ENCODE assay signal across 31 cellular contexts in the genomic region with DNA sequence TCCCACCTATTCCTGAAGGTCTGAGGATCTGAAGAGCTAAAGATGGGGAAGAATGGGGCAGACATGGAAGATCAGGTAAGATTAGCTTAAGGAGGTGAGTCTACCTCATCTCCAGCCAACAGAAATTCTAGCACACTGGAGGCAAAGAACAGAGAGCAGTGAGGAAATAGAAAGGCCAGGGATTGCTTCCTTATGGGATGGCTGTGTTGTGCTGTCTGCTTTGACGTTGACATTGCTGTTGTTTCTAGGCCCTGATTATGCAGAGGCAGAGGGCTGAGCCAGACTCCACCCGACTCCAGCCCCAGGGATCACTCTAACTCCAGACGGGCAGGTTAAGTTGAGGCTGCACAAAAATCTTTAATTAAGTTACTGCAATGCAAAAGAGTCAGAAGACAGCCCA.
"Had no signal": no experiment of that assay in that cellular context is flagged by ENCODE, and none has a peak within 500 bp of the region (broad histone marks: within the 10 kb centered on the region; RNA-seq: fewer than 3 reads in every experiment).

No MANE protein-coding gene starts in this region.

- H3K4me3 ChIP-seq: adrenal gland, body of pancreas, colonic mucosa, dorsolateral prefrontal cortex had no signal

- H3K36me3 ChIP-seq: adrenal gland, colonic mucosa, WERI-Rb-1 had no signal

- H3K4me1 Mint-ChIP-seq: activated B cell treated with CpG ODN at 0.5 μM for 24 hours; activated naive CD4-positive, alpha-beta T cell treated with anti-CD3 and anti-CD28 coated beads, Interleukin-2, amount 50 U/mL, for 24 hours; activated naive CD8-positive, alpha-beta T cell treated with anti-CD3 and anti-CD28 coated beads for 36 hours; activated naive CD8-positive, alpha-beta T cell treated with anti-CD3 and anti-CD28 coated beads, Interleukin-2, amount 50 U/mL, for 24 hours; endodermal cell; T-helper 17 cell had no signal

- H3K9me3 ChIP-seq: adrenal gland, body of pancreas, colonic mucosa had no signal

- H3K27me3 Mint-ChIP-seq: activated B cell treated with CpG ODN at 0.5 μM for 24 hours; activated CD8-positive, alpha-beta T cell treated with anti-CD3 and anti-CD28 coated beads for 36 hours; activated naive CD4-positive, alpha-beta T cell treated with anti-CD3 and anti-CD28 coated beads, Interleukin-2, amount 50 U/mL, for 24 hours; activated naive CD8-positive, alpha-beta T cell treated with anti-CD3 and anti-CD28 coated beads for 36 hours; activated naive CD8-positive, alpha-beta T cell treated with anti-CD3 and anti-CD28 coated beads, Interleukin-2, amount 50 U/mL, for 24 hours; T-helper 17 cell had no signal

- H3K9me3 Mint-ChIP-seq: activated naive CD4-positive, alpha-beta T cell treated with anti-CD3 and anti-CD28 coated beads, Interleukin-2, amount 50 U/mL, for 24 hours had no signal

- H3K4me1 ChIP-seq: adrenal gland, body of pancreas, colonic mucosa had no signal

- H3K27ac ChIP-seq: colonic mucosa, WERI-Rb-1 had no signal

- ATAC-seq: activated CD4-positive, CD25-positive, alpha-beta regulatory T cell treated with anti-CD3 and anti-CD28 coated beads, Interleukin-2, amount 50 U/mL, for 24 hours; activated CD8-positive, alpha-beta T cell treated with anti-CD3 and anti-CD28 coated beads for 36 hours; activated naive CD8-positive, alpha-beta T cell treated with anti-CD3 and anti-CD28 coated beads, Interleukin-2, amount 50 U/mL, for 24 hours; activated T-cell treated with anti-CD3 and anti-CD28 coated beads, Interleukin-2, amount 50 U/mL, for 4 hours; body of pancreas; esophagus mucosa; T-helper 17 cell had no signal

- H3K4me3 Mint-ChIP-seq: activated B cell treated with CpG ODN at 0.5 μM for 24 hours; activated CD8-positive, alpha-beta T cell treated with anti-CD3 and anti-CD28 coated beads for 36 hours; activated naive CD4-positive, alpha-beta T cell treated with anti-CD3 and anti-CD28 coated beads for 36 hours; activated naive CD4-positive, alpha-beta T cell treated with anti-CD3 and anti-CD28 coated beads, Interleukin-2, amount 50 U/mL, for 24 hours; activated naive CD8-positive, alpha-beta T cell treated with anti-CD3 and anti-CD28 coated beads for 36 hours; activated naive CD8-positive, alpha-beta T cell treated with anti-CD3 and anti-CD28 coated beads, Interleukin-2, amount 50 U/mL, for 24 hours; activated T-cell treated with anti-CD3 and anti-CD28 coated beads, Interleukin-2, amount 50 U/mL, for 4 hours; endodermal cell; T-helper 17 cell; T-helper 2 cell treated with Interferon-gamma antibody and Interleukin-4, amounts not matched to agents 5 μg/mL and 100 μg/mL, for 36 hours had no signal

- DNase-seq: activated B cell treated with CpG ODN at 0.5 μM for 24 hours; activated CD4-positive, alpha-beta T cell treated with anti-CD3 and anti-CD28 coated beads for 48 hours; activated CD4-positive, alpha-beta T cell treated with anti-CD3 and anti-CD28 coated beads, Interleukin-2, amount 50 U/mL, for 1 hour; activated CD4-positive, alpha-beta T cell treated with anti-CD3 and anti-CD28 coated beads, Interleukin-2, amount 50 U/mL, for 48 hours; activated CD8-positive, alpha-beta memory T cell treated with anti-CD3 and anti-CD28 coated beads for 24 hours; activated CD8-positive, alpha-beta T cell treated with anti-CD3 and anti-CD28 coated beads for 36 hours; activated effector memory CD4-positive, alpha-beta T cell treated with anti-CD3 and anti-CD28 coated beads, Interleukin-2, amount 50 U/mL, for 16 hours; activated naive CD4-positive, alpha-beta T cell treated with anti-CD3 and anti-CD28 coated beads for 36 hours; activated naive CD8-positive, alpha-beta T cell treated with anti-CD3 and anti-CD28 coated beads for 36 hours; activated naive CD8-positive, alpha-beta T cell treated with anti-CD3 and anti-CD28 coated beads, Interleukin-2, amount 50 U/mL, for 24 hours; activated T-cell treated with anti-CD3 and anti-CD28 coated beads, Interleukin-2, amount 50 U/mL, for 4 hours; amygdala; aorta; body of pancreas; central memory CD4-positive, alpha-beta T cell; cerebellar nuclear complex; colonic mucosa; dorsolateral prefrontal cortex; effector memory CD4-positive, alpha-beta T cell; endodermal cell; foreskin fibroblast; T-helper 1 cell; T-helper 17 cell; T1000; WERI-Rb-1 had no signal

- H3K27me3 ChIP-seq: adrenal gland, body of pancreas, colonic mucosa, dorsolateral prefrontal cortex had no signal

- H3K27ac Mint-ChIP-seq: activated B cell treated with CpG ODN at 0.5 μM for 24 hours; activated CD8-positive, alpha-beta T cell treated with anti-CD3 and anti-CD28 coated beads for 36 hours; activated naive CD4-positive, alpha-beta T cell treated with anti-CD3 and anti-CD28 coated beads for 36 hours; activated naive CD4-positive, alpha-beta T cell treated with anti-CD3 and anti-CD28 coated beads, Interleukin-2, amount 50 U/mL, for 24 hours; activated naive CD8-positive, alpha-beta T cell treated with anti-CD3 and anti-CD28 coated beads for 36 hours; activated naive CD8-positive, alpha-beta T cell treated with anti-CD3 and anti-CD28 coated beads, Interleukin-2, amount 50 U/mL, for 24 hours; activated T-helper 2 cell treated with anti-CD3 and anti-CD28 coated beads, Interferon-gamma antibody, Interleukin-2, Interleukin-4, amounts not matched to agents 10 μg/mL and 5 μg/mL and 100 μg/mL, durations not matched to agents 14 hours and 24 hours and 36 hours; endodermal cell; T-helper 17 cell; T-helper 2 cell treated with Interferon-gamma antibody and Interleukin-4, amounts not matched to agents 5 μg/mL and 100 μg/mL, for 36 hours had no signal
